In genomic region chr12:96070670-96071279, GRCh38 we compare ENCODE assay signal across 8 cellular contexts. TPM values are rescaled to one million over a fixed set of nuclear protein-coding genes. Genes with fewer than 3 reads are reported as not detected.
DNase-seq lines count a peak whose midpoint lies in the region; ATAC-seq, FAIRE-seq and TF ChIP-seq lines count a peak whose summit lies in the region.

No MANE protein-coding gene starts in this region.

- no peaks in the 10 kb centered on the region for H3K36me3 ChIP-seq in HepG2 (replicated peaks in 1 of 2; ENCODE audit: control insufficient read depth in 1 of 2, insufficient read depth in 2 of 2, low read length in 2 of 2)

- TF ChIP-seq RAD21 in HepG2 (CRISPR knock-in tag; IDR thresholded peaks at IDR 0.05): no peak

- ATAC-seq in GM18505 (IDR thresholded peaks at IDR 0.05; ENCODE audit: unreplicated experiment) (peak; percentile 64), HG03039 (IDR thresholded peaks at IDR 0.05; ENCODE audit: unreplicated experiment) (peak; percentile 58), T-helper 17 cell (peak; percentile 74), HepG2 (peak; percentile 85), HG02981 (IDR thresholded peaks at IDR 0.05; ENCODE audit: unreplicated experiment) (no peak), GM19467 (IDR thresholded peaks at IDR 0.05; ENCODE audit: unreplicated experiment) (no peak)

- in situ Hi-C loops in HepG2 (cut with HindIII; ENCODE audit: extremely low pct_ligation_motif_present, low pct_unique_long_range_greater_than_20kb): no loop called here

- H3K4me1 ChIP-seq in HepG2 (ENCODE audit: insufficient read depth, low read length): no peaks in the 10 kb centered on the region

- TF ChIP-seq CTCF in HepG2 (CRISPR knock-in tag; IDR thresholded peaks at IDR 0.05): peak; percentile 53
- TF ChIP-seq CTCF in nephron progenitor cell (IDR thresholded peaks at IDR 0.05): no peak

- POLR2A ChIA-PET in HepG2 (lab: Yijun Ruan, JAX): no interaction called here

- no peak overlapping the region for H3K9ac ChIP-seq in HepG2 (ENCODE audit: insufficient read depth, low read depth, low read length)

- H3K9me3 Mint-ChIP-seq in nephron progenitor cell: no peaks in the 10 kb centered on the region

- no peak overlapping the region for H3K4me3 ChIP-seq in HepG2 (replicated peaks in 1 of 3; ENCODE audit: insufficient read depth in 1 of 3, low read depth in 2 of 3, low read length in 3 of 3)

- H3K27ac Mint-ChIP-seq in T-helper 17 cell (no peak overlapping the region), nephron progenitor cell (no peak overlapping the region)

- intact Hi-C loops in HepG2 (cut with micrococcal nuclease; ENCODE audit: unreplicated experiment): no loop called here

- H3K4me3 Mint-ChIP-seq in T-helper 17 cell (no peak overlapping the region), nephron progenitor cell (no peak overlapping the region)

- no peak overlapping the region for H3K27ac ChIP-seq in HepG2 (ENCODE audit: extremely low read length, insufficient read depth, low read length)

- no peaks in the 10 kb centered on the region for H3K79me2 ChIP-seq in HepG2 (ENCODE audit: insufficient read depth, low read length)

- H3K27me3 Mint-ChIP-seq in T-helper 17 cell (no peaks in the 10 kb centered on the region), nephron progenitor cell (ENCODE audit: low read depth, poor library complexity) (peaks cover 4% of the 10 kb centered on the region)

- no TSS peak for BruUV-seq in HepG2 (replicated peaks; lab: Mats Ljungman, UMichigan)

- 14% methylated on average over 7 of the region's 7 CpGs for WGBS in HepG2 (ENCODE audit: low lambda C conversion rate)

- H3K36me3 Mint-ChIP-seq in T-helper 17 cell (ENCODE audit: low read depth): no peaks in the 10 kb centered on the region
- H3K36me3 Mint-ChIP-seq in nephron progenitor cell (ENCODE audit: low read depth): no peaks in the 10 kb centered on the region

- TF ChIP-seq EP300 in HepG2 (IDR thresholded peaks at IDR 0.05; ENCODE audit: low read depth in 2 of 2, low read length in 2 of 2) (no peak), HepG2 (CRISPR knock-in tag; IDR thresholded peaks at IDR 0.05; ENCODE audit: borderline replicate concordance) (no peak)

- peaks cover 0 to 8% of the 10 kb centered on the region in 2 experiments; a peak in 4 of 5 replicates for H3K27me3 ChIP-seq in HepG2 (ENCODE audit: control insufficient read depth in 1 of 2, insufficient read depth in 2 of 2, low read length in 2 of 2)

- no peaks in the 10 kb centered on the region for H4K20me1 ChIP-seq in HepG2 (ENCODE audit: insufficient read depth, low read length)

- DNase-seq in T-helper 17 cell: no peak
- peak; percentile 18 for DNase-seq in HepG2 (ENCODE audit: low spot score)
- DNase-seq in effector CD4-positive, alpha-beta T cell: no peak
- no peak for DNase-seq in nephron progenitor cell

- CTCF ChIA-PET in HepG2 (lab: Yijun Ruan, JAX; ENCODE audit: low intra/inter-chr PET ratio, low total read pairs): no interaction called here

- no peak overlapping the region for H2AFZ ChIP-seq in HepG2 (ENCODE audit: low read length)

- H3K4me1 Mint-ChIP-seq in T-helper 17 cell (peaks cover 17% of the 10 kb centered on the region), nephron progenitor cell (peaks cover 30% of the 10 kb centered on the region)

- TF ChIP-seq POLR2A in GM18505 (IDR thresholded peaks at IDR 0.05; ENCODE audit: borderline replicate concordance, extremely low read depth, insufficient read depth, insufficient read length) (no peak), HepG2 (IDR thresholded peaks at IDR 0.05; ENCODE audit: insufficient read depth in 1 of 2, low read depth in 2 of 2, low read length in 2 of 2) (no peak)

- peak; percentile 57 for FAIRE-seq in HepG2 (lab: Jason Lieb, UNC)

- peak overlapping the region; percentile 24; the same call in 1 of the 2 replicates for H3K4me2 ChIP-seq in HepG2 (ENCODE audit: low read depth, low read length)

- no peaks in the 10 kb centered on the region for H3K9me3 ChIP-seq in T-helper 17 cell (ENCODE audit: control insufficient read depth, low read length, poor library complexity, severe bottlenecking)
- no peaks in the 10 kb centered on the region for H3K9me3 ChIP-seq in HepG2 (ENCODE audit: low read length)

TF ChIP-seq in HepG2, 621 proteins besides CTCF, POLR2A, EP300 and RAD21:
- no peak for TF ChIP-seq EEA1 (CRISPR knock-in tag; IDR thresholded peaks at IDR 0.05; ENCODE audit: borderline replicate concordance)
- peak; percentile 52 for TF ChIP-seq STAG1 (CRISPR knock-in tag; IDR thresholded peaks at IDR 0.05)
- 0 out of 2 replicates have a peak, but pooled peaks have one; percentile 17 for TF ChIP-seq ELF3 (CRISPR knock-in tag; IDR thresholded peaks at IDR 0.05)
TF ChIP-seq in HepG2: peak in this region for 2.

RNA-seq across cellular contexts. Expression of gene LTA4H, which starts 35.4 kb away (rescaled TPM):
- total RNA-seq in T-helper 17 cell (10 to 100 TPM; 44.5 to 60.5 TPM), HepG2 (2016; rRNA removed; fragmentation: Illumina TruSeq; extraction: Trizol) (90.4 and 114 TPM in 2 replicates)
- 19.9 and 28.2 TPM in 2 replicates for total RNA-seq in HepG2 (2016; cell fraction: cytosol; rRNA removed; fragmentation: Illumina TruSeq; extraction: Trizol; ENCODE audit: low read depth)
- 86.9 and 108 TPM in 2 replicates for total RNA-seq in HepG2 (2016; cell fraction: insoluble cytoplasmic fraction; rRNA removed; fragmentation: Illumina TruSeq; extraction: Trizol)
- total RNA-seq in HepG2 (2016; cell fraction: membrane; rRNA removed; fragmentation: Illumina TruSeq; extraction: Trizol): 66.0 and 81.9 TPM in 2 replicates
- 54.5 and 55.7 TPM in 2 replicates for total RNA-seq in HepG2 (2016; cell fraction: nucleus; rRNA removed; fragmentation: Illumina TruSeq; extraction: Trizol)
- polyA plus RNA-seq in HepG2 (2011; rRNA removed): 74.4 and 87.5 TPM in 2 replicates
- polyA plus RNA-seq in HepG2 (2011; cell fraction: cytosol; rRNA removed): 50.8 and 73.9 TPM in 2 replicates
- 43.0 and 54.3 TPM in 2 replicates for polyA plus RNA-seq in HepG2 (2011; cell fraction: nucleus; rRNA removed)
- polyA plus RNA-seq in HepG2 (2012): 111 and 121 TPM in 2 replicates
- polyA plus RNA-seq in HepG2 (2016; cell fraction: cytosol; fragmentation: Illumina TruSeq; extraction: Trizol; ENCODE audit: low read depth): 22.4 and 25.2 TPM in 2 replicates
- 97.9 and 98.6 TPM in 2 replicates for polyA plus RNA-seq in HepG2 (2016; cell fraction: insoluble cytoplasmic fraction; fragmentation: Illumina TruSeq; extraction: Trizol; ENCODE audit: low read depth)
- polyA plus RNA-seq in HepG2 (2016; cell fraction: membrane; fragmentation: Illumina TruSeq; extraction: Trizol; ENCODE audit: low read depth): 49.0 and 58.4 TPM in 2 replicates
- 57.8 and 60.3 TPM in 2 replicates for polyA plus RNA-seq in HepG2 (2016; cell fraction: nucleus; fragmentation: Illumina TruSeq; extraction: Trizol; ENCODE audit: insufficient read depth, low read depth)
- 53.9 and 54.2 TPM in 2 replicates for polyA minus RNA-seq in HepG2 (2011; rRNA and poly(A)+ RNA removed; ENCODE audit: low replicate concordance)
- polyA minus RNA-seq in HepG2 (2011; cell fraction: cytosol; rRNA and poly(A)+ RNA removed): 45.7 and 50.7 TPM in 2 replicates
- 50.5 and 65.3 TPM in 2 replicates for polyA minus RNA-seq in HepG2 (2011; cell fraction: nucleus; rRNA and poly(A)+ RNA removed)

Comparison
In these comparisons a context has a peak if more than half of its experiments do, and no peak if none do; other contexts are left out.
1. ATAC-seq: peak in GM18505 (single experiment), HG03039 (single experiment), T-helper 17 cell (single experiment) and HepG2 (single experiment); none in HG02981 (single experiment) and GM19467 (single experiment).